In the genomic region with DNA sequence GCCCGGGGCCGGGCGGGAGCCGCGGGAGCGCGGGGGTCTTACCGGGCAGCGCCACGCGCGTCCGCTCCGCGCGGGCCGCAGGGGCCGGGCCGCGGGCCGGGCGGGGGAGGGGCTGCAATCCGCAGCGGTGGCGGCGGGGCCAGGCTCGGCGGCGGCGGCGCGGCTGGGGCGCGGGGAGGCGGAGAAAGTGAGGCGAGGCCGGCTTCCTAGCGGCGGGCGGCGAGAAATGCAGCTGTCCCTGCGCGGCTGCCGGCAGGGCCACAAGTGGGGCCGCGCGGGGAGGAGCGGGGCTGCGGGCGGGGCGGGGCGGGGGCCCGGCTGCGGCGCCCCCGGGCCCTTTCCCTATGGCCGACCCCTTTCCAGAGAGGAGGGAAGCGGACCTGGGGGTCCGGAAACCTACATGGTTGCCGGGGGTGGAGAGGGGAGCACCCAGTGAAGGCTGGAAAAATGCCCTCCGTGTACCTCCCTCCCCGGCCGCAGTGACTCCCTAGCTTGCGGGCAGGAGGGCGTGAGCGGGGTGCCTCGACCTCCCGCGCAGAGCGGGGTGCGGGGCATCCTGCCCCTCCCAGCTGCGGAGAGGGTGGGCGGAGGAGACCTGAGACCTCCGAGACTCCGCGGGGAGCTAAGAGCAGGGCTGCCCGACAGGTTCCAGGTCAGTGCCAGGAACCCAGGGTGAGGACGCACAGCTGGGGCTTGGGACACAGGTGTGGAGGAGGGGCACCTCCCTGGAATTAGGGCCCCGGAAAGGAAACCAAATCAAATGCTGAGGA, we compare ENCODE assay signal across 8 cellular contexts. TPM values are rescaled to one million over a fixed set of nuclear protein-coding genes. Genes with fewer than 3 reads are reported as not detected.
A peak's percentile ranks its signal among the peaks of the same experiment; 100 is the strongest.
DNase-seq lines count a peak whose midpoint lies in the region; ATAC-seq and TF ChIP-seq lines count a peak whose summit lies in the region.

A gene with protein sequence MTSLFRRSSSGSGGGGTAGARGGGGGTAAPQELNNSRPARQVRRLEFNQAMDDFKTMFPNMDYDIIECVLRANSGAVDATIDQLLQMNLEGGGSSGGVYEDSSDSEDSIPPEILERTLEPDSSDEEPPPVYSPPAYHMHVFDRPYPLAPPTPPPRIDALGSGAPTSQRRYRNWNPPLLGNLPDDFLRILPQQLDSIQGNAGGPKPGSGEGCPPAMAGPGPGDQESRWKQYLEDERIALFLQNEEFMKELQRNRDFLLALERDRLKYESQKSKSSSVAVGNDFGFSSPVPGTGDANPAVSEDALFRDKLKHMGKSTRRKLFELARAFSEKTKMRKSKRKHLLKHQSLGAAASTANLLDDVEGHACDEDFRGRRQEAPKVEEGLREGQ (minus strand): TSS at position 230 of the 770 bp plus-strand sequence. CDS start 69,848 bp downstream, outside the sequence.

- CTCF ChIA-PET in BJ (lab: Yijun Ruan, JAX), result interaction anchor here (0.5 to 6.2 kb wide), 11 partner anchors 10 to 97 kb away, joined by 3 to 39 read pairs (median 4); no protein-coding TSS in a partner anchor

- peaks cover 21 to 27% of the 10 kb centered on the region in 2 donors for H3K4me1 ChIP-seq in duodenal mucosa (ENCODE audit: control insufficient read depth in 1 of 2, insufficient read depth in 2 of 2, low read length in 2 of 2)

- no peak for TF ChIP-seq POLR2A in lower leg skin (IDR thresholded peaks at IDR 0.05)

- DNase-seq in BJ (ENCODE audit: low read depth) (no peak), NCI-H2196 (lab: John Stamatoyannopoulos, UW; ENCODE audit: unreplicated experiment) (peak; percentile 70), lower leg skin (ENCODE audit: low spot score in 2 of 2) (peak in 1 of 2 donors; percentile 94)
- peak; percentile 55 to 59 for DNase-seq in activated CD4-positive, alpha-beta T cell treated with anti-CD3 and anti-CD28 coated beads, Interleukin-2, amount 50 U/mL, for 4 hours
- DNase-seq in stimulated activated CD4-positive, alpha-beta T cell treated with anti-CD3 and anti-CD28 coated beads, Interleukin-4, amount 100 ng/mL, for 4 hours, result peak; percentile 63 to 69

- ATAC-seq in GM21529 (IDR thresholded peaks at IDR 0.05; ENCODE audit: unreplicated experiment) (peak; percentile 46), HG03108 (IDR thresholded peaks at IDR 0.05; ENCODE audit: unreplicated experiment) (no peak)

- H3K9ac ChIP-seq in duodenal mucosa (ENCODE audit: low read depth in 1 of 2, low read length in 2 of 2), result peak within 1 kb of the TSS; percentile 63 to 64

- intact Hi-C loops in lower leg skin (cut with DNase I; ENCODE audit: low total_unique reads), result no loop called here

- H3K27me3 ChIP-seq in BJ (ENCODE audit: control insufficient read depth, insufficient read depth, low read length) (no peaks in the 10 kb centered on the region), duodenal mucosa (ENCODE audit: control insufficient read depth in 1 of 2, insufficient read depth in 2 of 2, low read length in 2 of 2) (peaks cover 4 to 7% of the 10 kb centered on the region in 2 donors)

- 0 out of 2 replicates have a peak, but pooled peaks have one; percentile 26 for TF ChIP-seq CTCF in BJ (IDR thresholded peaks at IDR 0.05; ENCODE audit: insufficient read depth, low read depth, low read length)
- no peak for TF ChIP-seq CTCF in lower leg skin (IDR thresholded peaks at IDR 0.05)

- WGBS in lower leg skin, 2 donors, result 2% methylated on average over 20 to 66 of the region's 79 CpGs

- peak within 1 kb of the TSS; percentile 84 for H3K27ac ChIP-seq in duodenal mucosa (ENCODE audit: low read depth, low read length)

- POLR2A ChIA-PET in BJ (lab: Charles Lee), result no interaction called here

- H3K4me3 ChIP-seq in BJ (ENCODE audit: low read depth, low read length), result peak within 1 kb of the TSS; percentile 69
- H3K4me3 ChIP-seq in duodenal mucosa (ENCODE audit: low read depth in 1 of 2, low read length in 2 of 2), result peak within 1 kb of the TSS; percentile 70 to 73
- H3K4me3 ChIP-seq in lower leg skin (ENCODE audit: low read depth, poor library complexity, severe bottlenecking), result peak within 1 kb of the TSS; percentile 74

- H3K36me3 ChIP-seq in BJ (ENCODE audit: control insufficient read depth, insufficient read depth, low read length) (no peaks in the 10 kb centered on the region), duodenal mucosa (ENCODE audit: control insufficient read depth in 1 of 2, insufficient read depth in 2 of 2, low read length in 2 of 2) (no peaks in the 10 kb centered on the region)

- H3K9me3 ChIP-seq in duodenal mucosa (ENCODE audit: control insufficient read depth in 1 of 2, low read length in 2 of 2), result no peaks in the 10 kb centered on the region

RNA-seq across cellular contexts. Expression of the gene that starts here (rescaled TPM):
- 27.3 and 48.5 TPM in 2 replicates for polyA plus RNA-seq in BJ (2011; rRNA removed)
- 16.1 and 22.1 TPM in 2 replicates for polyA minus RNA-seq in BJ (2011; rRNA and poly(A)+ RNA removed)
- 10 to 100 TPM in 3 of 4 donors, 1 to 10 TPM in 1; 7.5 to 14.3 (median 12.7) TPM for total RNA-seq in lower leg skin
